Comparison of ENCODE assay signal across 8 cellular contexts in genomic region chr10:115982526-115982925, GRCh38.
"Had no signal": no experiment of that assay in that cellular context is flagged by ENCODE, and none has a peak within 500 bp of the region (broad histone marks: within the 10 kb centered on the region; RNA-seq: fewer than 3 reads in every experiment).

No MANE protein-coding gene starts in this region.

- H3K4me3 ChIP-seq: GM12878 had no signal

- DNase-seq: GDM1, GF-D8 had no signal

- FAIRE-seq: G401.6, GM12878, GM12891, GM12892, GM18507, GM19239 had no signal
